In genomic region chr5:74865799-74866652, GRCh38 we compare ENCODE assay signal across 8 cellular contexts. TPM values are rescaled to one million over a fixed set of nuclear protein-coding genes. Genes with fewer than 3 reads are reported as not detected.
DNase-seq lines count a peak whose midpoint lies in the region; ATAC-seq and TF ChIP-seq lines count a peak whose summit lies in the region.

FAM169A (minus strand) TSS chr5:74866387; CDS start chr5:74841676, 24,711 bp downstream.

- ATAC-seq in HG02973 (IDR thresholded peaks at IDR 0.05; ENCODE audit: unreplicated experiment) (peak; percentile 47), right cardiac atrium (peak; percentile 75 to 80), GM18517 (IDR thresholded peaks at IDR 0.05; ENCODE audit: unreplicated experiment) (no peak)
- peak; percentile 77 for ATAC-seq in activated naive CD8-positive, alpha-beta T cell treated with anti-CD3 and anti-CD28 coated beads, Interleukin-2, amount 10 ng/mL, durations not matched to agents 7 days and 5 days (ENCODE audit: low read depth)

- in situ Hi-C loops in GM13977 (cut with MboI; ENCODE audit: low pct_unique_long_range_greater_than_20kb, low sequenced_read_pairs, unreplicated experiment) = no loop called here

- intact Hi-C loops in right cardiac atrium (cut with DNase I) = no loop called here

- peaks cover 4% of the 10 kb centered on the region for H3K36me3 Mint-ChIP-seq in activated naive CD8-positive, alpha-beta T cell treated with anti-CD3 and anti-CD28 coated beads, Interleukin-2, amount 10 ng/mL, durations not matched to agents 7 days and 5 days

- peak within 1 kb of the TSS; percentile 91 for H3K4me3 Mint-ChIP-seq in activated naive CD8-positive, alpha-beta T cell treated with anti-CD3 and anti-CD28 coated beads, Interleukin-2, amount 10 ng/mL, durations not matched to agents 7 days and 5 days

- under 1% methylated on average over 127 of the region's 127 CpGs for WGBS in right cardiac atrium

- H3K27me3 Mint-ChIP-seq in activated naive CD8-positive, alpha-beta T cell treated with anti-CD3 and anti-CD28 coated beads, Interleukin-2, amount 10 ng/mL, durations not matched to agents 7 days and 5 days = peaks cover 2% of the 10 kb centered on the region

- no peaks in the 10 kb centered on the region for H3K4me1 ChIP-seq in right cardiac atrium (ENCODE audit: control insufficient read depth, insufficient read depth, low read length)

- TF ChIP-seq CTCF in GM13977 (IDR thresholded peaks at IDR 0.05; ENCODE audit: extremely low read depth, insufficient read depth, missing control alignments) = peak; percentile 21

- POLR2A ChIA-PET in activated naive CD8-positive, alpha-beta T cell treated with anti-CD3 and anti-CD28 coated beads, Interleukin-2, amount 10 ng/mL, durations not matched to agents 7 days and 5 days (lab: Charles Lee) = no interaction called here

- peak within 1 kb of the TSS; percentile 61 for H3K4me3 ChIP-seq in right cardiac atrium (ENCODE audit: low read length)

- no peaks in the 10 kb centered on the region for H3K9me3 Mint-ChIP-seq in activated naive CD8-positive, alpha-beta T cell treated with anti-CD3 and anti-CD28 coated beads, Interleukin-2, amount 10 ng/mL, durations not matched to agents 7 days and 5 days

- DNase-seq in GM13977 (ENCODE audit: low spot score) (peak; percentile 69), SK-N-DZ (ENCODE audit: low spot score) (peak; percentile 45), right cardiac atrium (peak; percentile 33 to 59 (median 59)), retina (peak; percentile 78), GF-D8 (lab: John Stamatoyannopoulos, UW) (no peak)
- peak; percentile 72 for DNase-seq in activated naive CD8-positive, alpha-beta T cell treated with anti-CD3 and anti-CD28 coated beads, Interleukin-2, amount 10 ng/mL, durations not matched to agents 7 days and 5 days

- peaks cover 12% of the 10 kb centered on the region for H3K4me1 Mint-ChIP-seq in activated naive CD8-positive, alpha-beta T cell treated with anti-CD3 and anti-CD28 coated beads, Interleukin-2, amount 10 ng/mL, durations not matched to agents 7 days and 5 days

- H3K27ac Mint-ChIP-seq in activated naive CD8-positive, alpha-beta T cell treated with anti-CD3 and anti-CD28 coated beads, Interleukin-2, amount 10 ng/mL, durations not matched to agents 7 days and 5 days = peak within 1 kb of the TSS; percentile 83

- H3K27me3 ChIP-seq in right cardiac atrium (ENCODE audit: control insufficient read depth, insufficient read depth) = no peaks in the 10 kb centered on the region

- no peaks in the 10 kb centered on the region for H3K9me3 ChIP-seq in right cardiac atrium (ENCODE audit: control insufficient read depth, low read length)

- H3K27ac ChIP-seq in right cardiac atrium (ENCODE audit: low read length) = no peak within 1 kb of the TSS

RNA-seq across cellular contexts. Expression of gene FAM169A, which starts in this region (rescaled TPM):
- 11.2 and 12.0 TPM in 2 replicates for polyA plus RNA-seq in SK-N-DZ (2014; cell fraction: cytosol; rRNA removed)
- polyA plus RNA-seq in SK-N-DZ (2014; cell fraction: nucleus; rRNA removed) = 16.5 and 17.6 TPM in 2 replicates
- 10 to 100 TPM; 10.2 to 11.6 TPM for total RNA-seq in activated naive CD8-positive, alpha-beta T cell treated with anti-CD3 and anti-CD28 coated beads, Interleukin-2, amount 10 ng/mL, durations not matched to agents 7 days and 5 days
- total RNA-seq in right cardiac atrium = 1 to 10 TPM; 6.8 to 8.9 (median 7.8) TPM
- 1.9 TPM for polyA plus RNA-seq in right cardiac atrium
